8 cellular contexts compared by ENCODE assay signal in the genomic region with DNA sequence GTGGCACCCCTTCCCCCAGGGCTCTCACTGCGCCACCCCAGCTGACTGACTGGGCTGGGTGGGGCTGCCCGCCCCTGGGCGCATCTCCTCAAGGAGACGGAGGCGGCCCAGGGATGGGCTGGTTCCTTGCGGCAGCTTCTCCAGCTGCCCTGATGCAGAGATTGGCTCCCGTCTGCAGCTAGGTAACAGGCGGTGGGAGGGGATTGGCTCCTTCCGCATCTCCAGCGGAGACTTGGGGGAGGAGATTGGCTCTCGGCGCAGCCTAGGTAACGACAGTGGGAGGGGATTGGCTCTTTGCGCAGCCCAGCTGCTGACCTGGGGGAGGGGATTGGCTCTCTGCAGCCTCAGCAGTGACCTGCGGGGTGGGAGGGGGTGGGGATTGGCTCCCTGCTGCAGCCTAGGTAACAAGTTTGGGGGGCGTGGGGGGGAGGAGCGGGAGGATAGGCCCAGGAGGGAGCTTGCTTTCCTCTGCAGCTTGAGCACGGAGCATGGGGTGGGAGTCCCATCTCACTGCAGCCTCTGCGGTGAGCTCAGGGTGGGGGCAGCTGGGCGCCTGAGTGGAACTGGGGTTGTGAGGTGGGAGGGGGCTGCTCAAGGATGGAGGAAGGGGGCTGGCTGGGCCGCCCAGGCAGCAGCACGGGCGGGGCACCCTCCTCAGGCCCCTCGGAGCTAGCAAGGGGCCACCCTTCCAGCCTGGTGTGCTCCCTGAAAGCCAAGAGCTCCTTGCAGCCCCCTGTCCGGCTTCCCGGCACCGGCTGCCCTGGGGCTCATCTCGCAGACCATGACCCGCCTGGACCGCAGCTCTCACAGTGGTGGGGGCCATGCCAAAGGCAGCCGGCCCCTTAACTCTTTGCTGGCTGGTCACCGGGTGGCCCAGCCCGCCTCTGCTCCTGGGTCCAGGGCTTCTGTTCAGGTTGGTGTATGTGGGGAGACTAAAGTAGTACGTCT. TPM values are rescaled to one million over a fixed set of nuclear protein-coding genes. Genes with fewer than 3 reads are reported as not detected.
DNase-seq lines count a peak whose midpoint lies in the region; ATAC-seq, FAIRE-seq and TF ChIP-seq lines count a peak whose summit lies in the region.

No MANE protein-coding gene starts in this region.

- DNase-seq in H7: peak; percentile 97
- DNase-seq in NCI-H524 treated with DMSO at 0.1 percent for 48 hours (lab: John Stamatoyannopoulos, UW): peak; percentile 33
- peak; percentile 98 for DNase-seq in choroid plexus epithelial cell (ENCODE audit: low read depth)
- DNase-seq in left lobe of liver (ENCODE audit: low spot score): peak; percentile 88
- peak in 38 of 49 donors; percentile 10 to 93 (median 58) for DNase-seq in substantia nigra (lab: John Stamatoyannopoulos, UW)
- DNase-seq in HK-2 (ENCODE audit: unreplicated experiment): no peak
- DNase-seq in HUDEP-2 (lab: John Stamatoyannopoulos, UW; ENCODE audit: unreplicated experiment in 76 of 76): no peak
- DNase-seq in GM12892 (ENCODE audit: insufficient read length): no peak

- H3K27me3 ChIP-seq in H7 (ENCODE audit: control insufficient read depth, insufficient read depth, low read length): no peaks in the 10 kb centered on the region

- H3K4me3 ChIP-seq in H7 (ENCODE audit: insufficient read depth, low read depth, low read length): peak overlapping the region; percentile 75
- H3K4me3 ChIP-seq in choroid plexus epithelial cell (ENCODE audit: low read depth, low read length): peak overlapping the region; percentile 81

- no peak for TF ChIP-seq POLR2A in GM12892 (IDR thresholded peaks at IDR 0.05; ENCODE audit: low read depth, low read length)

- FAIRE-seq in GM12892 (lab: Jason Lieb, UNC): no peak

- no peak for TF ChIP-seq CTCF in choroid plexus epithelial cell (conservative IDR thresholded peaks at IDR 0.05; ENCODE audit: low read depth, low read length)

- peak; percentile 79 for ATAC-seq in left lobe of liver

- peaks cover 50% of the 10 kb centered on the region for H3K36me3 ChIP-seq in H7 (replicated peaks; ENCODE audit: control insufficient read depth, insufficient read depth, low read length)

- H3K27ac ChIP-seq in substantia nigra (ENCODE audit: low read depth, low read length, poor library complexity, severe bottlenecking): peak overlapping the region; percentile 69

RNA-seq across cellular contexts. Expression of a gene that starts 6.4 kb away (rescaled TPM):
- 89.5 and 114 TPM in 2 replicates for total RNA-seq in H7 (2014; rRNA removed; shearing (Covaris generic))
- total RNA-seq in left lobe of liver: 150 TPM
- 42.1 TPM for polyA plus RNA-seq in GM12892 (2012; ENCODE audit: missing spikeins)

RNA-seq across cellular contexts. Expression of a gene that starts 16.9 kb away (rescaled TPM):
- total RNA-seq in H7 (2014; rRNA removed; shearing (Covaris generic)): not detected in 2 replicates
- total RNA-seq in left lobe of liver: 23.1 TPM
- 2.6 TPM for polyA plus RNA-seq in GM12892 (2012; ENCODE audit: missing spikeins)

RNA-seq across cellular contexts. Expression of a gene that starts 46.8 kb away (rescaled TPM):
- total RNA-seq in H7 (2014; rRNA removed; shearing (Covaris generic)): 126 and 153 TPM in 2 replicates
- total RNA-seq in left lobe of liver: 8.2 TPM
- polyA plus RNA-seq in GM12892 (2012; ENCODE audit: missing spikeins): 78.8 TPM

RNA-seq across cellular contexts. Expression of a gene that starts 53.1 kb away (rescaled TPM):
- total RNA-seq in H7 (2014; rRNA removed; shearing (Covaris generic)): 16.0 and 17.4 TPM in 2 replicates
- 9.8 TPM for total RNA-seq in left lobe of liver
- polyA plus RNA-seq in GM12892 (2012; ENCODE audit: missing spikeins): 79.8 TPM

Comparison
In these comparisons a context has a peak if more than half of its experiments do, and no peak if none do; other contexts are left out.
1. DNase-seq: peak in H7 (single experiment), NCI-H524 treated with DMSO at 0.1 percent for 48 hours (single experiment), choroid plexus epithelial cell (single experiment), left lobe of liver (single experiment) and substantia nigra (38 of 49); none in HK-2 (single experiment), HUDEP-2 (0 of 76) and GM12892 (single experiment).
2. RNA of a gene that starts 16.9 kb away (total RNA-seq): 23.1 TPM in left lobe of liver (single experiment); not detected in H7; every median in the first group is over 10 times any median in the second.
3. RNA of a gene that starts 46.8 kb away (total RNA-seq): 126 to 153 TPM in H7; 8.2 TPM in left lobe of liver (single experiment); every median in the first group is over 10 times any median in the second.